12 cellular contexts compared by ENCODE assay signal in the genomic region with DNA sequence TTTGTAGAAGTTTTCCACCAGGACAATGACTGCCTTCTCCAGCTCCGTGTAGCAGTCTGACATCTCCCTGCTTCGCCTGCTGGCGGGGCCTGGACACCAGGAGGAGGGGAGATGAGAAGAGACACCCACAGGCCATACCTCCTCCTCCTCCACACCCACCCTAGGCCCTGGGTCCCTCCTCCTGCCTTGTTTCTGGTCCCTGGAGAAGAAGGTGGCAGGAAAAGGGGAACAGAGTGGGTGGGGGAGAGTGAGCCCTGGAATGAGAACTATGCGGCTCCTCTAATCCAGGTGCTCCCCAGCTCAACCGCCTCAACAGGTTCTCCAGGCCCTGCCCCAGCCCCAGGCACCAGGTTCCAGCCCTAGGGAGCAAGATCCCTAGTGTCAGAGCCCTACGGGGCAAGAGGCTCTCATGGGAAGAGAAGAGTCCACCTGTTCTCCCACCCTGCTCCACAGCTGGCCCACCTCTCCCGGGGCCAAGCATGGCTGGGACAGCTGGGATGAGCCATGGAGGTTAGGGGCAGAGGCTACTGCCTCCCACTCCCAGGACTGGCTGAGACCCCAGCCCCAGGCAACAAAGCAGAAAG. TPM values are rescaled to one million over a fixed set of nuclear protein-coding genes. Genes with fewer than 3 reads are reported as not detected.
A peak's percentile ranks its signal among the peaks of the same experiment; 100 is the strongest.
DNase-seq lines count a peak whose midpoint lies in the region; ATAC-seq and TF ChIP-seq lines count a peak whose summit lies in the region.
"Had no signal": no experiment of that assay in that cellular context is flagged by ENCODE, and none has a peak within 500 bp of the region (broad histone marks: within the 10 kb centered on the region; RNA-seq: fewer than 3 reads in every experiment).

No MANE protein-coding gene starts in this region.

- no peaks in the 10 kb centered on the region for H3K4me1 Mint-ChIP-seq in activated CD8-positive, alpha-beta T cell treated with anti-CD3 and anti-CD28 coated beads, Interleukin-2, amount 10 ng/mL, durations not matched to agents 7 days and 5 days (ENCODE audit: low read depth)

- H3K36me3 Mint-ChIP-seq in activated CD8-positive, alpha-beta T cell treated with anti-CD3 and anti-CD28 coated beads, Interleukin-2, amount 10 ng/mL, durations not matched to agents 7 days and 5 days (ENCODE audit: low read depth) = no peaks in the 10 kb centered on the region

- CTCF ChIA-PET in GM10248 (lab: Yijun Ruan, JAX) = interaction anchor here (1.1 to 4.4 kb wide), 5 partner anchors 10 to 256 kb away, joined by 3 to 22 read pairs (median 7); a partner anchor contains a TSS
- CTCF ChIA-PET in activated CD8-positive, alpha-beta T cell treated with anti-CD3 and anti-CD28 coated beads, Interleukin-2, amount 10 ng/mL, durations not matched to agents 7 days and 5 days (lab: Charles Lee) = interaction anchor here (1.1 to 1.3 kb wide), 2 partner anchors 9 to 97 kb away, joined by 5 to 6 read pairs; no protein-coding TSS in a partner anchor

- H3K27me3 Mint-ChIP-seq in activated CD8-positive, alpha-beta T cell treated with anti-CD3 and anti-CD28 coated beads, Interleukin-2, amount 10 ng/mL, durations not matched to agents 7 days and 5 days (ENCODE audit: low read depth) = no peaks in the 10 kb centered on the region
- H3K27me3 Mint-ChIP-seq: activated CD8-positive, alpha-beta T cell treated with anti-CD3 and anti-CD28 coated beads for 36 hours; stimulated activated naive B cell treated with anti-CD40 and anti-IgM and Interleukin-4, amounts not matched to agents 10 μg/mL and 1 μg/mL and 100 μg/mL, for 72 hours had no signal

- no peak overlapping the region for H3K27ac Mint-ChIP-seq in activated CD8-positive, alpha-beta T cell treated with anti-CD3 and anti-CD28 coated beads, Interleukin-2, amount 10 ng/mL, durations not matched to agents 7 days and 5 days
- H3K27ac Mint-ChIP-seq: activated CD8-positive, alpha-beta T cell treated with anti-CD3 and anti-CD28 coated beads for 36 hours had no signal

- H3K9me3 Mint-ChIP-seq in activated CD8-positive, alpha-beta T cell treated with anti-CD3 and anti-CD28 coated beads, Interleukin-2, amount 10 ng/mL, durations not matched to agents 7 days and 5 days (ENCODE audit: insufficient read depth) = no peaks in the 10 kb centered on the region
- H3K9me3 Mint-ChIP-seq: activated CD8-positive, alpha-beta T cell treated with anti-CD3 and anti-CD28 coated beads for 36 hours had no signal

- DNase-seq in GM10248 (ENCODE audit: extremely low spot score) (peak; percentile 17), ascending aorta (ENCODE audit: low spot score in 2 of 2) (no peak), islet precursor cell (peak; percentile 78), HuH-7.5 (ENCODE audit: low spot score) (no peak), activated gamma-delta T cell (lab: John Stamatoyannopoulos, UW) (no peak)
- DNase-seq in activated CD8-positive, alpha-beta T cell treated with anti-CD3 and anti-CD28 coated beads, Interleukin-2, amount 10 ng/mL, durations not matched to agents 7 days and 5 days = no peak
- DNase-seq: activated CD8-positive, alpha-beta T cell treated with anti-CD3 and anti-CD28 coated beads for 36 hours; effector CD4-positive, alpha-beta T cell; stimulated activated naive B cell treated with anti-CD40 and anti-IgM and Interleukin-4, amounts not matched to agents 10 μg/mL and 1 μg/mL and 100 μg/mL, for 72 hours had no signal

- no peak for ATAC-seq in GM21423 (IDR thresholded peaks at IDR 0.05; ENCODE audit: unreplicated experiment)
- no peak for ATAC-seq in activated CD8-positive, alpha-beta T cell treated with anti-CD3 and anti-CD28 coated beads, Interleukin-2, amount 10 ng/mL, durations not matched to agents 7 days and 5 days
- ATAC-seq: activated CD8-positive, alpha-beta T cell treated with anti-CD3 and anti-CD28 coated beads for 36 hours; stimulated activated naive B cell treated with anti-CD40 and anti-IgM and Interleukin-4, amounts not matched to agents 10 μg/mL and 1 μg/mL and 100 μg/mL, for 72 hours had no signal

- H3K9me3 ChIP-seq in ascending aorta = no peaks in the 10 kb centered on the region
- H3K9me3 ChIP-seq: neutrophil had no signal

- TF ChIP-seq CTCF in GM10248 (IDR thresholded peaks at IDR 0.05; ENCODE audit: control extremely low read depth, extremely low read depth, low read depth, missing control alignments) = no peak
- no peak for TF ChIP-seq CTCF in ascending aorta (IDR thresholded peaks at IDR 0.05)

- POLR2A ChIA-PET in GM10248 (lab: Yijun Ruan, JAX) = no interaction called here
- POLR2A ChIA-PET in activated CD8-positive, alpha-beta T cell treated with anti-CD3 and anti-CD28 coated beads, Interleukin-2, amount 10 ng/mL, durations not matched to agents 7 days and 5 days (lab: Charles Lee) = interaction anchor here (0.9 kb wide), 1 partner anchor 31 kb away, joined by 3 read pairs; no protein-coding TSS in a partner anchor

- peaks cover 14 to 26% of the 10 kb centered on the region in 2 donors for H3K36me3 ChIP-seq in ascending aorta
- H3K36me3 ChIP-seq: neutrophil had no signal

- H3K4me1 ChIP-seq in ascending aorta = peaks cover 7 to 36% of the 10 kb centered on the region in 2 donors

- H3K4me3 ChIP-seq in ascending aorta = peak overlapping the region; percentile 41 to 75
- peak overlapping the region; percentile 20 to 73 (median 32) for H3K4me3 ChIP-seq in skin epidermis

- intact Hi-C loops in ascending aorta (cut with DNase I) = loop anchor here (2.0 kb wide), 1 partner anchor 27 kb away; a partner anchor contains a TSS

- H3K27ac ChIP-seq in ascending aorta (peak overlapping the region; percentile 90 to 96), skin epidermis (peak overlapping the region; percentile 34 to 98 (median 90))
- H3K27ac ChIP-seq: neutrophil had no signal

- no peaks in the 10 kb centered on the region for H3K27me3 ChIP-seq in ascending aorta

- no peak overlapping the region for H3K4me3 Mint-ChIP-seq in activated CD8-positive, alpha-beta T cell treated with anti-CD3 and anti-CD28 coated beads, Interleukin-2, amount 10 ng/mL, durations not matched to agents 7 days and 5 days
- H3K4me3 Mint-ChIP-seq: activated CD8-positive, alpha-beta T cell treated with anti-CD3 and anti-CD28 coated beads for 36 hours; stimulated activated naive B cell treated with anti-CD40 and anti-IgM and Interleukin-4, amounts not matched to agents 10 μg/mL and 1 μg/mL and 100 μg/mL, for 72 hours had no signal

RNA-seq across cellular contexts. Expression of a gene that starts 4.8 kb away (rescaled TPM):
- 364 TPM for total RNA-seq in ascending aorta
- total RNA-seq in activated CD8-positive, alpha-beta T cell treated with anti-CD3 and anti-CD28 coated beads, Interleukin-2, amount 10 ng/mL, durations not matched to agents 7 days and 5 days = not detected
- total RNA-seq: activated CD8-positive, alpha-beta T cell treated with anti-CD3 and anti-CD28 coated beads for 36 hours had no signal

RNA-seq across cellular contexts. Expression of a gene that starts 7.9 kb away (rescaled TPM):
- 1.5 TPM for total RNA-seq in ascending aorta
- total RNA-seq in activated CD8-positive, alpha-beta T cell treated with anti-CD3 and anti-CD28 coated beads, Interleukin-2, amount 10 ng/mL, durations not matched to agents 7 days and 5 days = not detected
- total RNA-seq: activated CD8-positive, alpha-beta T cell treated with anti-CD3 and anti-CD28 coated beads for 36 hours had no signal

RNA-seq across cellular contexts. Expression of a gene that starts 19.1 kb away (rescaled TPM):
- total RNA-seq in ascending aorta = 89.7 TPM
- total RNA-seq in activated CD8-positive, alpha-beta T cell treated with anti-CD3 and anti-CD28 coated beads, Interleukin-2, amount 10 ng/mL, durations not matched to agents 7 days and 5 days = 1 to 10 TPM; 6.2 to 7.0 TPM

RNA-seq across cellular contexts. Expression of a gene that starts 20.1 kb away (rescaled TPM):
- total RNA-seq in ascending aorta = not detected
- total RNA-seq in activated CD8-positive, alpha-beta T cell treated with anti-CD3 and anti-CD28 coated beads, Interleukin-2, amount 10 ng/mL, durations not matched to agents 7 days and 5 days = not detected
- total RNA-seq: activated CD8-positive, alpha-beta T cell treated with anti-CD3 and anti-CD28 coated beads for 36 hours had no signal

RNA-seq across cellular contexts. Expression of a gene that starts 25.7 kb away (rescaled TPM):
- 58.9 TPM for total RNA-seq in ascending aorta
- 10 to 100 TPM; 81.9 to 82.0 TPM for total RNA-seq in activated CD8-positive, alpha-beta T cell treated with anti-CD3 and anti-CD28 coated beads, Interleukin-2, amount 10 ng/mL, durations not matched to agents 7 days and 5 days

Comparison
In these comparisons a context has a peak if more than half of its experiments do, and no peak if none do; other contexts are left out.
1. DNase-seq: peak in GM10248 (single experiment) and islet precursor cell (single experiment); none in ascending aorta (0 of 2), HuH-7.5 (single experiment), activated gamma-delta T cell (single experiment) and activated CD8-positive, alpha-beta T cell treated with anti-CD3 and anti-CD28 coated beads, Interleukin-2, amount 10 ng/mL, durations not matched to agents 7 days and 5 days (single experiment).
2. RNA of a gene that starts 4.8 kb away (total RNA-seq): 364 TPM in ascending aorta (single experiment); not detected in activated CD8-positive, alpha-beta T cell treated with anti-CD3 and anti-CD28 coated beads, Interleukin-2, amount 10 ng/mL, durations not matched to agents 7 days and 5 days; every median in the first group is over 100 times any median in the second.
3. RNA of a gene that starts 19.1 kb away (total RNA-seq): 89.7 TPM in ascending aorta (single experiment); 6.2 to 7.0 TPM in activated CD8-positive, alpha-beta T cell treated with anti-CD3 and anti-CD28 coated beads, Interleukin-2, amount 10 ng/mL, durations not matched to agents 7 days and 5 days; every median in the first group is over 10 times any median in the second.